Comparison of ENCODE assay signal across 10 cellular contexts in genomic region chr10:103845983-103846382, GRCh38. TPM values are rescaled to one million over a fixed set of nuclear protein-coding genes. Genes with fewer than 3 reads are reported as not detected.
DNase-seq lines count a peak whose midpoint lies in the region; ATAC-seq, FAIRE-seq and TF ChIP-seq lines count a peak whose summit lies in the region.
"Had no signal": no experiment of that assay in that cellular context is flagged by ENCODE, and none has a peak within 500 bp of the region (broad histone marks: within the 10 kb centered on the region; RNA-seq: fewer than 3 reads in every experiment).

No MANE protein-coding gene starts in this region.

- H3K36me3 ChIP-seq in iPS-15b (ENCODE audit: control insufficient read depth, insufficient read depth, low read length) = no peaks in the 10 kb centered on the region
- H3K36me3 ChIP-seq: BE2C, suprapubic skin had no signal

- H3K27me3 ChIP-seq in iPS-15b (ENCODE audit: control insufficient read depth, insufficient read depth, low read length) = no peaks in the 10 kb centered on the region
- H3K27me3 ChIP-seq: BE2C, suprapubic skin had no signal

- CTCF ChIA-PET in WTC11 (lab: Charles Lee) = interaction anchor here (1.0 to 3.0 kb wide), 2 partner anchors 10 to 133 kb away, joined by 4 to 21 read pairs; partner anchors contain the start of gene SH3PXD2A

- H3K27ac Mint-ChIP-seq in WTC11 = no peak overlapping the region

- no peak overlapping the region for H3K4me3 ChIP-seq in iPS-15b (ENCODE audit: low read depth, low read length)
- H3K4me3 ChIP-seq: suprapubic skin had no signal

- peaks cover 46% of the 10 kb centered on the region for H3K4me1 Mint-ChIP-seq in WTC11

- H3K9me3 Mint-ChIP-seq in WTC11 = no peaks in the 10 kb centered on the region

- H3K4me3 Mint-ChIP-seq in WTC11 = no peak overlapping the region

- DNase-seq in stimulated activated naive CD4-positive, alpha-beta T cell (lab: John Stamatoyannopoulos, UW) = peak in 4 of 6 experiments; percentile 3 to 49 (median 26)
- no peak for DNase-seq in stimulated activated naive CD4-positive, alpha-beta T cell treated with Interleukin-2 at 50 U/mL for 16 hours (lab: John Stamatoyannopoulos, UW)
- DNase-seq in activated CD4-positive, alpha-beta T cell treated with anti-CD3 and anti-CD28 coated beads, Interleukin-2, amount 50 U/mL, for 1 hour = peak; percentile 21
- no peak for DNase-seq in urothelium cell line (ENCODE audit: low spot score)
- DNase-seq in cerebellar nuclear complex (lab: John Stamatoyannopoulos, UW) = no peak
- no peak for DNase-seq in SK-N-DZ (ENCODE audit: low spot score)
- DNase-seq in WTC11 (ENCODE audit: low spot score) = no peak
- DNase-seq: BE2C had no signal

- H3K36me3 Mint-ChIP-seq in WTC11 = no peaks in the 10 kb centered on the region

- POLR2A ChIA-PET in WTC11 (lab: Charles Lee) = interaction anchor here (0.5 kb wide), 1 partner anchor 153 kb away, joined by 5 read pairs; no protein-coding TSS in a partner anchor

- H3K27me3 Mint-ChIP-seq in WTC11 (ENCODE audit: low read depth) = no peaks in the 10 kb centered on the region

- FAIRE-seq in urothelium cell line (lab: Jason Lieb, UNC) = peak; percentile 78

- ATAC-seq in WTC11 = no peak; the same call in 1 of the 2 replicates

- H3K9ac ChIP-seq in iPS-15b (ENCODE audit: low read depth, low read length) = peak overlapping the region; percentile 65

- H3K4me1 ChIP-seq in iPS-15b (ENCODE audit: control insufficient read depth, insufficient read depth, low read length) = peaks cover 6% of the 10 kb centered on the region

- no peak for TF ChIP-seq CTCF in WTC11 (IDR thresholded peaks at IDR 0.05)

- H3K9me3 ChIP-seq in iPS-15b (ENCODE audit: control insufficient read depth, insufficient read depth, low read length) = no peaks in the 10 kb centered on the region
- H3K9me3 ChIP-seq: BE2C, suprapubic skin had no signal

TF ChIP-seq in WTC11, 78 proteins besides CTCF, POLR2A, EP300 and RAD21:
- TF ChIP-seq TCF7 (CRISPR knock-in tag; IDR thresholded peaks at IDR 0.05; ENCODE audit: low read depth) (no peak), FOXK1 (CRISPR knock-in tag; IDR thresholded peaks at IDR 0.05) (no peak), SP1 (CRISPR knock-in tag; conservative IDR thresholded peaks at IDR 0.05) (no peak), RELA (CRISPR knock-in tag; IDR thresholded peaks at IDR 0.05; ENCODE audit: borderline replicate concordance) (no peak)

RNA-seq across cellular contexts. Expression of gene SH3PXD2A, which starts 9.4 kb away (rescaled TPM):
- polyA plus RNA-seq in SK-N-DZ (2014; cell fraction: cytosol; rRNA removed) = 5.3 and 5.6 TPM in 2 replicates
- polyA plus RNA-seq in SK-N-DZ (2014; cell fraction: nucleus; rRNA removed) = 9.6 and 14.8 TPM in 2 replicates
- total RNA-seq in WTC11 (2021) = 15.7 to 17.9 TPM (median 17.4 TPM) in 3 replicates

Comparison
In these comparisons a context has a peak if more than half of its experiments do, and no peak if none do; other contexts are left out.
1. DNase-seq: peak in stimulated activated naive CD4-positive, alpha-beta T cell (4 of 6) and activated CD4-positive, alpha-beta T cell treated with anti-CD3 and anti-CD28 coated beads, Interleukin-2, amount 50 U/mL, for 1 hour (single experiment); none in stimulated activated naive CD4-positive, alpha-beta T cell treated with Interleukin-2 at 50 U/mL for 16 hours (single experiment), urothelium cell line (single experiment), cerebellar nuclear complex (0 of 2), SK-N-DZ (single experiment) and WTC11 (single experiment).